In the genomic region with DNA sequence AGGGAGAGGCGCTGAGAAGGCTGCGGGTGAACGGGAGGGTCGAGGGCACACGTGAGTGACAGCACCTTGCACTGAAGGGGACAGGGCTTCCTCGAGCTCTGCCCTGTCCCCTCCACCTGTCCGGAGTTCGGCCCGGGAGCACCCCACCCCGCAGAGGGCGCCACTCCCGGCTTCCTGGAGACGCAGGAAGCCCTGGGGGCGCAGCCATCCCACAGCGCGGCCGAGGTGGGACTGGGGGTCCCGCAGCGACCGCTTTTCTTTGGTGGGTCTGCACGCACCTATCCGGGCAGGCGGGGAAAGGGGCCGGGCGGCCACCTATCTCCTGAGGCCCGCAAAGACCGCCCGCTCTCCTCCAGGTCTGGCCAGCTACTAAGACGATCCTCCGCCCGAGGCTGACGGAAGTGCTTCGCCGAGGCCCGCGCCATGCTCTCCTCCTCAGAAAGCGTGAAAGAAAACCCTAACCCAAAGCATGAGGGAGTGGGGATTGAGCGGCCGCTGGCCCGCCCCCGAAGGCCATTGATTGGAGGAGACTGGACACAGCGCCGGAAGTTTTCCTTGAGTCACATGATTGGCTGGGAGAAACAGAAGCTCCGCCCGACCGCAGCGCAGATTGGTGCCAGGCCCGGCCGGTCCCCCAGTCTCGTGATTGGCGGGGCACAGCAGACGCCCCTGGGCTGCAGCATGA, we compare ENCODE assay signal across 8 cellular contexts. TPM values are rescaled to one million over a fixed set of nuclear protein-coding genes. Genes with fewer than 3 reads are reported as not detected.
A peak's percentile ranks its signal among the peaks of the same experiment; 100 is the strongest.
DNase-seq lines count a peak whose midpoint lies in the region; ATAC-seq, FAIRE-seq and TF ChIP-seq lines count a peak whose summit lies in the region.

No MANE protein-coding gene starts in this region.

- TF ChIP-seq CTCF in GM12874 (IDR thresholded peaks at IDR 0.05; ENCODE audit: insufficient read depth, low read depth, low read length) = peak; percentile 38
- TF ChIP-seq CTCF in prostate gland (IDR thresholded peaks at IDR 0.05) = peak in 2 of 4 experiments; percentile 13 to 34

- no peak for FAIRE-seq in urothelium cell line (lab: Jason Lieb, UNC)

- ATAC-seq in HG02763 (IDR thresholded peaks at IDR 0.05; ENCODE audit: unreplicated experiment) (peak; percentile 92), left ventricle myocardium superior (peak; percentile 96)

- no peaks in the 10 kb centered on the region for H3K36me3 ChIP-seq in prostate gland

- peak; percentile 95 for DNase-seq in NCI-H1436 (lab: John Stamatoyannopoulos, UW)
- DNase-seq in T follicular helper cell (ENCODE audit: low read depth) = peak; percentile 93
- peak; percentile 66 to 99 (median 96) for DNase-seq in amygdala (lab: John Stamatoyannopoulos, UW)
- peak; percentile 97 for DNase-seq in left ventricle myocardium superior
- DNase-seq in prostate gland (ENCODE audit: low spot score) = peak; percentile 97
- peak; percentile 97 for DNase-seq in urothelium cell line (ENCODE audit: low spot score)

- peak; percentile 80 for TF ChIP-seq POLR2A in prostate gland (IDR thresholded peaks at IDR 0.05)

- no peaks in the 10 kb centered on the region for H3K4me1 ChIP-seq in prostate gland (replicated peaks)

- H3K9me3 ChIP-seq in prostate gland = no peaks in the 10 kb centered on the region

- peak overlapping the region; percentile 72 to 79 for H3K27ac ChIP-seq in prostate gland

- no peaks in the 10 kb centered on the region for H3K27me3 ChIP-seq in prostate gland (replicated peaks; ENCODE audit: insufficient read depth)

- intact Hi-C loops in left ventricle myocardium superior (cut with micrococcal nuclease) (no loop called here), prostate gland (cut with DNase I) (loop anchor here (5.0 kb wide), 3 partner anchors 34 to 76 kb away; a partner anchor contains a TSS)

- peak overlapping the region; percentile 61 to 70 for H3K4me3 ChIP-seq in prostate gland

- 0% methylated on average over 47 of the region's 52 CpGs for WGBS in prostate gland

RNA-seq across cellular contexts. Expression of a gene that starts 34.4 kb away (rescaled TPM):
- 25.2 TPM for total RNA-seq in left ventricle myocardium superior
- total RNA-seq in prostate gland = 10 to 100 TPM; 27.7 to 42.8 TPM

RNA-seq across cellular contexts. Expression of a gene that starts 57.8 kb away (rescaled TPM):
- total RNA-seq in left ventricle myocardium superior = 19.0 TPM
- 10 to 100 TPM in 1 of 2 donors, 1 to 10 TPM in 1; 8.7 to 54.5 TPM for total RNA-seq in prostate gland

Comparison
In these comparisons a context has a peak if more than half of its experiments do, and no peak if none do; other contexts are left out.
1. Peak in every context shown above with its lines: DNase-seq, ATAC-seq, H3K4me3 ChIP-seq and H3K27ac ChIP-seq.